ENCODE assay signal across 10 cellular contexts in the genomic region with DNA sequence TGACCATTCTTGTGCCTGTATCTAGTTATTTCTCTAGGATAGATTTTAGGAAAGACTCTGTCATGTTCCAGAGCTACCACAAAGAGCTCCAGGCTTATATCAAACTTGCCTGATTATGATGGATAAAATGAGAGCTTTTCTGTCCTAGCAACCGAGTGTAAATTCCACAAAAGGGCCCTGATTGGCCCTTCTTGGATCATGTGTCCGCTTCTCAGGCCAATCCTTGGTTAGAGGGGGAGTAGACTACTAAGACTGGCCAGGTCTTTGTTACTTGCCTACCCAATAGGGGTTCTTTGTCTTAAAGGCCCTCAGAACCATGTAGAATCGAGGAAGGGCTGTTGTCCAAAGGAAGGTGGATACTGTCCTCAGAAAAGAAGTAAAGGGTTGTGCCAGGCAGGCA. TPM values are rescaled to one million over a fixed set of nuclear protein-coding genes. Genes with fewer than 3 reads are reported as not detected.
DNase-seq lines count a peak whose midpoint lies in the region; ATAC-seq, FAIRE-seq and TF ChIP-seq lines count a peak whose summit lies in the region.
"Had no signal": no experiment of that assay in that cellular context is flagged by ENCODE, and none has a peak within 500 bp of the region (broad histone marks: within the 10 kb centered on the region; RNA-seq: fewer than 3 reads in every experiment).

No MANE protein-coding gene starts in this region.

- H4K20me1 ChIP-seq in Karpas-422 (ENCODE audit: insufficient read depth, low read depth, low read length) = no peaks in the 10 kb centered on the region

- H3K36me3 ChIP-seq in Karpas-422 (ENCODE audit: insufficient read depth, low read length) = peaks cover 24% of the 10 kb centered on the region; the same call in 1 of the 2 replicates

- peak; percentile 44 for DNase-seq in EH (ENCODE audit: low read depth)
- peak; percentile 76 for DNase-seq in Karpas-422
- DNase-seq in astrocyte of the hippocampus (ENCODE audit: low read depth, low spot score) = peak; percentile 59
- peak; percentile 51 for DNase-seq in middle frontal gyrus (ENCODE audit: extremely low spot score, low spot score)
- DNase-seq in H54 (ENCODE audit: insufficient read length, low spot score) = no peak
- no peak for DNase-seq in sciatic nerve (ENCODE audit: low spot score)

- no peak overlapping the region for H3K4me2 ChIP-seq in Karpas-422 (ENCODE audit: low read depth, low read length, poor library complexity, severe bottlenecking)

- H3K79me2 ChIP-seq in Karpas-422 (ENCODE audit: low read length) = peaks cover 50% of the 10 kb centered on the region

- no peak for TF ChIP-seq POLR2A in H54 (IDR thresholded peaks at IDR 0.05; ENCODE audit: low read depth, low read length)

- H2AFZ ChIP-seq in Karpas-422 (ENCODE audit: low read length) = no peak overlapping the region

- ATAC-seq in sciatic nerve (no peak), GM21723 (IDR thresholded peaks at IDR 0.05; ENCODE audit: unreplicated experiment) (no peak)

- H3K27me3 ChIP-seq in Karpas-422 (ENCODE audit: low read length) = no peaks in the 10 kb centered on the region

- H3K4me1 ChIP-seq in Karpas-422 (ENCODE audit: low read length) = peaks cover 28% of the 10 kb centered on the region

- intact Hi-C loops in sciatic nerve (cut with DNase I) = no loop called here

- no peak for FAIRE-seq in H54 (lab: Jason Lieb, UNC)

- H3K9me2 ChIP-seq in Karpas-422 (replicated peaks; ENCODE audit: insufficient read depth, low read length) = no peaks in the 10 kb centered on the region

- H3K9me3 ChIP-seq in Karpas-422 (ENCODE audit: low read length) = no peaks in the 10 kb centered on the region
- H3K9me3 ChIP-seq: HAP-1 had no signal

- no peak overlapping the region for H3K9ac ChIP-seq in Karpas-422 (ENCODE audit: low read length)

- no peak overlapping the region for H3K27ac ChIP-seq in Karpas-422 (ENCODE audit: low read length)
- H3K27ac ChIP-seq: SK-N-MC had no signal

- no peak overlapping the region for H3K4me3 ChIP-seq in Karpas-422 (ENCODE audit: low read length)
- H3K4me3 ChIP-seq: HAP-1, SK-N-MC, skin epidermis had no signal

RNA-seq across cellular contexts. Expression of gene DHX34, which starts 2.4 kb away (rescaled TPM):
- 17.4 and 41.5 TPM in 2 replicates for total RNA-seq in Karpas-422 (2014; rRNA removed; shearing (Covaris generic); ENCODE audit: low replicate concordance)
- 15.2 TPM for total RNA-seq in sciatic nerve

RNA-seq across cellular contexts. Expression of gene C5AR2, which starts 19.6 kb away (rescaled TPM):
- total RNA-seq in Karpas-422 (2014; rRNA removed; shearing (Covaris generic); ENCODE audit: low replicate concordance) = 1.1 TPM in 1 of 2 replicates, not detected in the other
- total RNA-seq in sciatic nerve = 6.1 TPM

RNA-seq across cellular contexts. Expression of gene C5AR1, which starts 41.9 kb away (rescaled TPM):
- total RNA-seq in Karpas-422 (2014; rRNA removed; shearing (Covaris generic); ENCODE audit: low replicate concordance) = 0.11 and 0.41 TPM in 2 replicates
- total RNA-seq in sciatic nerve = 33.3 TPM

Comparison
In these comparisons a context has a peak if more than half of its experiments do, and no peak if none do; other contexts are left out.
1. DNase-seq: peak in EH (single experiment), Karpas-422 (single experiment), astrocyte of the hippocampus (single experiment) and middle frontal gyrus (single experiment); none in H54 (single experiment) and sciatic nerve (single experiment).
2. RNA of gene C5AR1, which starts 41.9 kb away (total RNA-seq): 33.3 TPM in sciatic nerve (single experiment); 0.11 to 0.41 TPM in Karpas-422; every median in the first group is over 10 times any median in the second.